Comparison of ENCODE assay signal across 8 cellular contexts in genomic region chr20:51500311-51500710, GRCh38. TPM values are rescaled to one million over a fixed set of nuclear protein-coding genes. Genes with fewer than 3 reads are reported as not detected.
DNase-seq lines count a peak whose midpoint lies in the region; ATAC-seq and TF ChIP-seq lines count a peak whose summit lies in the region.

No MANE protein-coding gene starts in this region.

- H3K79me2 ChIP-seq in Karpas-422 (ENCODE audit: low read length): peaks cover 85% of the 10 kb centered on the region

- H3K27me3 Mint-ChIP-seq in CD4-positive, alpha-beta memory T cell: no peaks in the 10 kb centered on the region
- H3K27me3 Mint-ChIP-seq in activated T-helper 1 cell treated with anti-CD3 and anti-CD28 coated beads, Interleukin-12 subunit alpha, Interleukin-12 subunit beta, Interleukin-2, Interleukin-4 antibody, amounts not matched to agents 30 ng/mL and 10 ng/mL and 1 ng/mL, durations not matched to agents 14 hours and 24 hours and 36 hours (ENCODE audit: insufficient read depth): no peaks in the 10 kb centered on the region

- H3K9ac ChIP-seq in Karpas-422 (ENCODE audit: low read length): peak overlapping the region; percentile 24; the same call in 1 of the 2 replicates

- peak; percentile 66 for ATAC-seq in GM21381 (IDR thresholded peaks at IDR 0.05; ENCODE audit: unreplicated experiment)

- no peaks in the 10 kb centered on the region for H3K9me2 ChIP-seq in Karpas-422 (replicated peaks; ENCODE audit: insufficient read depth, low read length)

- H3K4me3 Mint-ChIP-seq in CD4-positive, alpha-beta memory T cell: peak overlapping the region in 5 of 8 donors; percentile 14 to 88 (median 62)
- H3K4me3 Mint-ChIP-seq in activated T-helper 1 cell treated with anti-CD3 and anti-CD28 coated beads, Interleukin-12 subunit alpha, Interleukin-12 subunit beta, Interleukin-2, Interleukin-4 antibody, amounts not matched to agents 30 ng/mL and 10 ng/mL and 1 ng/mL, durations not matched to agents 14 hours and 24 hours and 36 hours: no peak overlapping the region

- CTCF ChIA-PET in CD4-positive, alpha-beta memory T cell (lab: Charles Lee; ENCODE audit: partially characterized antibody): interaction anchor here (0.7 to 3.7 kb wide), 8 partner anchors 13 to 114 kb away, joined by 3 to 13 read pairs (median 3); no protein-coding TSS in a partner anchor

- no peak overlapping the region for H3K4me2 ChIP-seq in Karpas-422 (ENCODE audit: low read depth, low read length, poor library complexity, severe bottlenecking)

- H3K27me3 ChIP-seq in CD4-positive, alpha-beta memory T cell (ENCODE audit: insufficient read depth, low read length): no peaks in the 10 kb centered on the region
- H3K27me3 ChIP-seq in Karpas-422 (ENCODE audit: low read length): no peaks in the 10 kb centered on the region
- peaks cover 79% of the 10 kb centered on the region for H3K27me3 ChIP-seq in WERI-Rb-1 (ENCODE audit: insufficient read depth, low read depth, severe bottlenecking)

- H3K4me3 ChIP-seq in CD4-positive, alpha-beta memory T cell (ENCODE audit: low read length in 2 of 2): no peak overlapping the region
- H3K4me3 ChIP-seq in Karpas-422 (ENCODE audit: low read length): no peak overlapping the region
- no peak overlapping the region for H3K4me3 ChIP-seq in WERI-Rb-1 (ENCODE audit: low read depth, low read length)

- H3K4me1 Mint-ChIP-seq in CD4-positive, alpha-beta memory T cell: peaks cover 70 to 88% (median 79%) of the 10 kb centered on the region in 4 donors
- H3K4me1 Mint-ChIP-seq in activated T-helper 1 cell treated with anti-CD3 and anti-CD28 coated beads, Interleukin-12 subunit alpha, Interleukin-12 subunit beta, Interleukin-2, Interleukin-4 antibody, amounts not matched to agents 30 ng/mL and 10 ng/mL and 1 ng/mL, durations not matched to agents 14 hours and 24 hours and 36 hours (ENCODE audit: low read depth): peaks cover 86% of the 10 kb centered on the region

- POLR2A ChIA-PET in CD4-positive, alpha-beta memory T cell (lab: Charles Lee; ENCODE audit: partially characterized antibody): interaction anchor here (0.5 to 8.4 kb wide), 12 partner anchors 9 to 114 kb away, joined by 3 to 84 read pairs (median 4); partner anchors contain the start of gene NFATC2

- no peak for TF ChIP-seq CTCF in WERI-Rb-1 (IDR thresholded peaks at IDR 0.05; ENCODE audit: low read depth, low read length)

- peak overlapping the region; percentile 90 to 99 (median 97) for H3K27ac Mint-ChIP-seq in CD4-positive, alpha-beta memory T cell
- peak overlapping the region; percentile 81 for H3K27ac Mint-ChIP-seq in activated T-helper 1 cell treated with anti-CD3 and anti-CD28 coated beads, Interleukin-12 subunit alpha, Interleukin-12 subunit beta, Interleukin-2, Interleukin-4 antibody, amounts not matched to agents 30 ng/mL and 10 ng/mL and 1 ng/mL, durations not matched to agents 14 hours and 24 hours and 36 hours

- peaks cover 17 to 36% of the 10 kb centered on the region in 2 donors for H3K36me3 Mint-ChIP-seq in CD4-positive, alpha-beta memory T cell
- peaks cover 52% of the 10 kb centered on the region for H3K36me3 Mint-ChIP-seq in activated T-helper 1 cell treated with anti-CD3 and anti-CD28 coated beads, Interleukin-12 subunit alpha, Interleukin-12 subunit beta, Interleukin-2, Interleukin-4 antibody, amounts not matched to agents 30 ng/mL and 10 ng/mL and 1 ng/mL, durations not matched to agents 14 hours and 24 hours and 36 hours (ENCODE audit: low read depth)

- intact Hi-C loops in CD4-positive, alpha-beta memory T cell (cut with micrococcal nuclease): loop anchor here (1.0 to 5.0 kb wide), 6 partner anchors 14 to 97 kb away; no protein-coding TSS in a partner anchor
- intact Hi-C loops in activated T-helper 1 cell treated with anti-CD3 and anti-CD28 coated beads, Interleukin-12 subunit alpha, Interleukin-12 subunit beta, Interleukin-2, Interleukin-4 antibody, amounts not matched to agents 30 ng/mL and 10 ng/mL and 1 ng/mL, durations not matched to agents 14 hours and 24 hours and 36 hours (cut with micrococcal nuclease): loop anchor here (1.0 kb wide), 10 partner anchors 12 to 161 kb away; no protein-coding TSS in a partner anchor

- no peaks in the 10 kb centered on the region for H3K9me3 ChIP-seq in CD4-positive, alpha-beta memory T cell (ENCODE audit: control insufficient read depth in 1 of 2, low read length in 2 of 2)
- H3K9me3 ChIP-seq in Karpas-422 (ENCODE audit: low read length): no peaks in the 10 kb centered on the region
- no peaks in the 10 kb centered on the region for H3K9me3 ChIP-seq in WERI-Rb-1 (ENCODE audit: severe bottlenecking)

- H4K20me1 ChIP-seq in Karpas-422 (ENCODE audit: insufficient read depth, low read depth, low read length): no peaks in the 10 kb centered on the region

- H3K36me3 ChIP-seq in CD4-positive, alpha-beta memory T cell (ENCODE audit: insufficient read depth, low read length): no peaks in the 10 kb centered on the region
- H3K36me3 ChIP-seq in Karpas-422 (ENCODE audit: insufficient read depth, low read length) (peaks cover 29% of the 10 kb centered on the region), WERI-Rb-1 (no peaks in the 10 kb centered on the region)

- H3K9me3 Mint-ChIP-seq in CD4-positive, alpha-beta memory T cell: no peaks in the 10 kb centered on the region
- no peaks in the 10 kb centered on the region for H3K9me3 Mint-ChIP-seq in activated T-helper 1 cell treated with anti-CD3 and anti-CD28 coated beads, Interleukin-12 subunit alpha, Interleukin-12 subunit beta, Interleukin-2, Interleukin-4 antibody, amounts not matched to agents 30 ng/mL and 10 ng/mL and 1 ng/mL, durations not matched to agents 14 hours and 24 hours and 36 hours

- DNase-seq in CD4-positive, alpha-beta memory T cell: peak; percentile 55 to 85 (median 64)
- DNase-seq in Karpas-422 (peak; percentile 63), kidney tubule cell (ENCODE audit: low spot score) (no peak), COLO668 (lab: John Stamatoyannopoulos, UW; ENCODE audit: unreplicated experiment) (no peak), WERI-Rb-1 (no peak)
- peak; percentile 48 for DNase-seq in activated T-helper 1 cell treated with anti-CD3 and anti-CD28 coated beads, Interleukin-12 subunit alpha, Interleukin-12 subunit beta, Interleukin-2, Interleukin-4 antibody, amounts not matched to agents 30 ng/mL and 10 ng/mL and 1 ng/mL, durations not matched to agents 14 hours and 24 hours and 36 hours (ENCODE audit: low spot score)
- peak; percentile 29 for DNase-seq in stimulated activated CD8-positive, alpha-beta memory T cell treated with anti-CD3 and anti-CD28 coated beads, Interleukin-12 subunit alpha, Interleukin-12 subunit beta, amount 100 ng/mL, for 4 hours (ENCODE audit: low read depth)

- no peak overlapping the region for H2AFZ ChIP-seq in Karpas-422 (ENCODE audit: low read length)

- H3K27ac ChIP-seq in CD4-positive, alpha-beta memory T cell (ENCODE audit: low read depth, low read length): peak overlapping the region; percentile 16
- H3K27ac ChIP-seq in Karpas-422 (ENCODE audit: low read length): peak overlapping the region; percentile 97
- no peak overlapping the region for H3K27ac ChIP-seq in WERI-Rb-1

- H3K4me1 ChIP-seq in CD4-positive, alpha-beta memory T cell (ENCODE audit: insufficient read depth, low read length): peaks cover 80% of the 10 kb centered on the region
- peaks cover 88% of the 10 kb centered on the region for H3K4me1 ChIP-seq in Karpas-422 (ENCODE audit: low read length)

RNA-seq across cellular contexts. Expression of gene NFATC2, which starts 42.2 kb away (rescaled TPM):
- total RNA-seq in CD4-positive, alpha-beta memory T cell: 10 to 100 TPM; 64.9 to 71.6 TPM
- polyA plus RNA-seq in CD4-positive, alpha-beta memory T cell: 10 to 100 TPM; 14.0 to 42.4 TPM
- 22.5 and 32.3 TPM in 2 replicates for total RNA-seq in Karpas-422 (2014; rRNA removed; shearing (Covaris generic); ENCODE audit: low replicate concordance)
- 84.0 and 86.4 TPM in 2 replicates for total RNA-seq in activated T-helper 1 cell treated with anti-CD3 and anti-CD28 coated beads, Interleukin-12 subunit alpha, Interleukin-12 subunit beta, Interleukin-2, Interleukin-4 antibody, amounts not matched to agents 30 ng/mL and 10 ng/mL and 1 ng/mL, durations not matched to agents 14 hours and 24 hours and 36 hours

Comparison
In these comparisons a context has a peak if more than half of its experiments do, and no peak if none do; other contexts are left out.
1. DNase-seq: peak in CD4-positive, alpha-beta memory T cell (5 of 5), Karpas-422 (single experiment), activated T-helper 1 cell treated with anti-CD3 and anti-CD28 coated beads, Interleukin-12 subunit alpha, Interleukin-12 subunit beta, Interleukin-2, Interleukin-4 antibody, amounts not matched to agents 30 ng/mL and 10 ng/mL and 1 ng/mL, durations not matched to agents 14 hours and 24 hours and 36 hours (single experiment) and stimulated activated CD8-positive, alpha-beta memory T cell treated with anti-CD3 and anti-CD28 coated beads, Interleukin-12 subunit alpha, Interleukin-12 subunit beta, amount 100 ng/mL, for 4 hours (single experiment); none in kidney tubule cell (single experiment), COLO668 (single experiment) and WERI-Rb-1 (single experiment).